Comparison of ENCODE assay signal across 1 cellular context in the genomic region with DNA sequence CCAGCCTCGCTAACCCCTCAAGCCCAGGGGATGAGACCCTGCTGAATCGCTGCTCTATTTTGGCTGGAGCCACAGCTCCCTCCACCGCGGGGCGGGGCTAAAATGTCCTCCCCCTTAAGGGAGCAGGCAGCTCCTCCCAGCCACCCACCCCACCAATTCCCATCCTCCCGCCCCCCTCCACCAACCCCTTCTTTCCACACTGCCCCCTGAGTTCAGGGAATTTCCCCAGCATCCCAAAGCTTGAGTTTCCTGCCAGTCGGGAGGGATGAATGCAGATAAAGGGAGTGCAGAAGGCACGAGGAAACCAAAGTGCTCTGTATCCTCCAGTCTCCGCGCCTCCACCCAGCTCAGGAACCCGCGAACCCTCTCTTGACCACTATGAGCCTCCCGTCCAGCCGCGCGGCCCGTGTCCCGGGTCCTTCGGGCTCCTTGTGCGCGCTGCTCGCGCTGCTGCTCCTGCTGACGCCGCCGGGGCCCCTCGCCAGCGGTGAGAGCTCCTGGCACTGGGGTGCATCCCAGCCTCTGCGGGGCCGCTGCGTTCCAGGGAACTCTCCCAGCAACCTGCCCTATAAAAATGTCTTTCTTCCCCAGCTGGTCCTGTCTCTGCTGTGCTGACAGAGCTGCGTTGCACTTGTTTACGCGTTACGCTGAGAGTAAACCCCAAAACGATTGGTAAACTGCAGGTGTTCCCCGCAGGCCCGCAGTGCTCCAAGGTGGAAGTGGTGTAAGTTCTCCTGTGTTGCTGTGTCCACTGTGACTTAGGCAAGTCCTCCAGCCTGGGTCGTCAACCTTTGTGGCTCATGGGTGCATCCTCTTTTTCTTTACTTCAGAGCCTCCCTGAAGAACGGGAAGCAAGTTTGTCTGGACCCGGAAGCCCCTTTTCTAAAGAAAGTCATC.
A peak's percentile ranks its signal among the peaks of the same experiment; 100 is the strongest.
TF ChIP-seq lines count a peak whose summit lies in the region.

CXCL6 (plus strand) TSS at position 306 of the 897 bp plus-strand sequence; CDS start at position 379, 73 bp downstream.

TF ChIP-seq in HEK293, 187 proteins besides CTCF, POLR2A, EP300 and RAD21 (continued from another document and continues in another):
- TF ChIP-seq ZBTB26 (tag by site-specific recombination; optimal IDR thresholded peaks at IDR 0.05) (peak; percentile 56), ZNF311 (tag by site-specific recombination; IDR thresholded peaks at IDR 0.05; ENCODE audit: borderline replicate concordance) (no peak), ZBTB21 (tag by site-specific recombination; IDR thresholded peaks at IDR 0.05) (no peak), ZNF266 (tag by site-specific recombination; IDR thresholded peaks at IDR 0.05; ENCODE audit: low read depth) (no peak), ZNF274 (IDR thresholded peaks at IDR 0.05; ENCODE audit: low read length) (no peak), ZNF274 (tag by site-specific recombination; IDR thresholded peaks at IDR 0.05; ENCODE audit: borderline replicate concordance) (no peak), ZNF426 (tag by site-specific recombination; IDR thresholded peaks at IDR 0.05) (no peak), SP7 (tag by site-specific recombination; IDR thresholded peaks at IDR 0.05) (no peak), EGR2 (tag by site-specific recombination; IDR thresholded peaks at IDR 0.05; ENCODE audit: low read depth) (no peak), ZBTB17 (tag by site-specific recombination; IDR thresholded peaks at IDR 0.05) (peak; percentile 60), ZIC2 (tag by site-specific recombination; IDR thresholded peaks at IDR 0.05) (peak; percentile 92), ZNF335 (tag by site-specific recombination; conservative IDR thresholded peaks at IDR 0.05) (peak; percentile 47), ZNF600 (tag by site-specific recombination; IDR thresholded peaks at IDR 0.05) (peak; percentile 33; the same call in 1 of the 2 replicates), ZSCAN16 (tag by site-specific recombination; IDR thresholded peaks at IDR 0.05) (no peak), ZNF664 (tag by site-specific recombination; IDR thresholded peaks at IDR 0.05) (no peak), ZBTB49 (tag by site-specific recombination; IDR thresholded peaks at IDR 0.05; ENCODE audit: low read depth) (no peak), FEZF1 (tag by site-specific recombination; IDR thresholded peaks at IDR 0.05) (no peak), ZNF501 (tag by site-specific recombination; IDR thresholded peaks at IDR 0.05) (no peak), ZNF610 (tag by site-specific recombination; IDR thresholded peaks at IDR 0.05; ENCODE audit: borderline replicate concordance) (no peak), ZNF658 (tag by site-specific recombination; IDR thresholded peaks at IDR 0.05) (no peak), ZNF398 (tag by site-specific recombination; IDR thresholded peaks at IDR 0.05) (0 out of 2 replicates have a peak, but pooled peaks have one; percentile 22), TCF7L2 (IDR thresholded peaks at IDR 0.05; ENCODE audit: borderline replicate concordance, low read depth, low read length) (no peak), GLI2 (tag by site-specific recombination; IDR thresholded peaks at IDR 0.05; ENCODE audit: borderline replicate concordance, low read depth) (no peak), ZNF555 (tag by site-specific recombination; conservative IDR thresholded peaks at IDR 0.05) (no peak)
- TF ChIP-seq, protein P1, sequence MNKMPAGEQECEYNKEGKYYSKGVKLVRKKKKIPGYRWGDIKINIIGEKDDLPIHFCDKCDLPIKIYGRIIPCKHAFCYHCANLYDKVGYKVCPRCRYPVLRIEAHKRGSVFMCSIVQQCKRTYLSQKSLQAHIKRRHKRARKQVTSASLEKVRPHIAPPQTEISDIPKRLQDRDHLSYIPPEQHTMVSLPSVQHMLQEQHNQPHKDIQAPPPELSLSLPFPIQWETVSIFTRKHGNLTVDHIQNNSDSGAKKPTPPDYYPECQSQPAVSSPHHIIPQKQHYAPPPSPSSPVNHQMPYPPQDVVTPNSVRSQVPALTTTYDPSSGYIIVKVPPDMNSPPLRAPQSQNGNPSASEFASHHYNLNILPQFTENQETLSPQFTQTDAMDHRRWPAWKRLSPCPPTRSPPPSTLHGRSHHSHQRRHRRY (tag by site-specific recombination; IDR thresholded peaks at IDR 0.05): no peak
- TF ChIP-seq, protein P2, sequence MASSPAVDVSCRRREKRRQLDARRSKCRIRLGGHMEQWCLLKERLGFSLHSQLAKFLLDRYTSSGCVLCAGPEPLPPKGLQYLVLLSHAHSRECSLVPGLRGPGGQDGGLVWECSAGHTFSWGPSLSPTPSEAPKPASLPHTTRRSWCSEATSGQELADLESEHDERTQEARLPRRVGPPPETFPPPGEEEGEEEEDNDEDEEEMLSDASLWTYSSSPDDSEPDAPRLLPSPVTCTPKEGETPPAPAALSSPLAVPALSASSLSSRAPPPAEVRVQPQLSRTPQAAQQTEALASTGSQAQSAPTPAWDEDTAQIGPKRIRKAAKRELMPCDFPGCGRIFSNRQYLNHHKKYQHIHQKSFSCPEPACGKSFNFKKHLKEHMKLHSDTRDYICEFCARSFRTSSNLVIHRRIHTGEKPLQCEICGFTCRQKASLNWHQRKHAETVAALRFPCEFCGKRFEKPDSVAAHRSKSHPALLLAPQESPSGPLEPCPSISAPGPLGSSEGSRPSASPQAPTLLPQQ (tag by site-specific recombination; IDR thresholded peaks at IDR 0.05): no peak
- TF ChIP-seq, protein P3, sequence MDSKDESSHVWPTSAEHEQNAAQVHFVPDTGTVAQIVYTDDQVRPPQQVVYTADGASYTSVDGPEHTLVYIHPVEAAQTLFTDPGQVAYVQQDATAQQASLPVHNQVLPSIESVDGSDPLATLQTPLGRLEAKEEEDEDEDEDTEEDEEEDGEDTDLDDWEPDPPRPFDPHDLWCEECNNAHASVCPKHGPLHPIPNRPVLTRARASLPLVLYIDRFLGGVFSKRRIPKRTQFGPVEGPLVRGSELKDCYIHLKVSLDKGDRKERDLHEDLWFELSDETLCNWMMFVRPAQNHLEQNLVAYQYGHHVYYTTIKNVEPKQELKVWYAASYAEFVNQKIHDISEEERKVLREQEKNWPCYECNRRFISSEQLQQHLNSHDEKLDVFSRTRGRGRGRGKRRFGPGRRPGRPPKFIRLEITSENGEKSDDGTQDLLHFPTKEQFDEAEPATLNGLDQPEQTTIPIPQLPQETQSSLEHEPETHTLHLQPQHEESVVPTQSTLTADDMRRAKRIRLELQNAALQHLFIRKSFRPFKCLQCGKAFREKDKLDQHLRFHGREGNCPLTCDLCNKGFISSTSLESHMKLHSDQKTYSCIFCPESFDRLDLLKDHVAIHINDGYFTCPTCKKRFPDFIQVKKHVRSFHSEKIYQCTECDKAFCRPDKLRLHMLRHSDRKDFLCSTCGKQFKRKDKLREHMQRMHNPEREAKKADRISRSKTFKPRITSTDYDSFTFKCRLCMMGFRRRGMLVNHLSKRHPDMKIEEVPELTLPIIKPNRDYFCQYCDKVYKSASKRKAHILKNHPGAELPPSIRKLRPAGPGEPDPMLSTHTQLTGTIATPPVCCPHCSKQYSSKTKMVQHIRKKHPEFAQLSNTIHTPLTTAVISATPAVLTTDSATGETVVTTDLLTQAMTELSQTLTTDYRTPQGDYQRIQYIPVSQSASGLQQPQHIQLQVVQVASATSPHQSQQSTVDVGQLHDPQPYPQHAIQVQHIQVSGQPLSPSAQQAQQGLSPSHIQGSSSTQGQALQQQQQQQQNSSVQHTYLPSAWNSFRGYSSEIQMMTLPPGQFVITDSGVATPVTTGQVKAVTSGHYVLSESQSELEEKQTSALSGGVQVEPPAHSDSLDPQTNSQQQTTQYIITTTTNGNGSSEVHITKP (tag by site-specific recombination; IDR thresholded peaks at IDR 0.05): no peak
- TF ChIP-seq, protein P4, sequence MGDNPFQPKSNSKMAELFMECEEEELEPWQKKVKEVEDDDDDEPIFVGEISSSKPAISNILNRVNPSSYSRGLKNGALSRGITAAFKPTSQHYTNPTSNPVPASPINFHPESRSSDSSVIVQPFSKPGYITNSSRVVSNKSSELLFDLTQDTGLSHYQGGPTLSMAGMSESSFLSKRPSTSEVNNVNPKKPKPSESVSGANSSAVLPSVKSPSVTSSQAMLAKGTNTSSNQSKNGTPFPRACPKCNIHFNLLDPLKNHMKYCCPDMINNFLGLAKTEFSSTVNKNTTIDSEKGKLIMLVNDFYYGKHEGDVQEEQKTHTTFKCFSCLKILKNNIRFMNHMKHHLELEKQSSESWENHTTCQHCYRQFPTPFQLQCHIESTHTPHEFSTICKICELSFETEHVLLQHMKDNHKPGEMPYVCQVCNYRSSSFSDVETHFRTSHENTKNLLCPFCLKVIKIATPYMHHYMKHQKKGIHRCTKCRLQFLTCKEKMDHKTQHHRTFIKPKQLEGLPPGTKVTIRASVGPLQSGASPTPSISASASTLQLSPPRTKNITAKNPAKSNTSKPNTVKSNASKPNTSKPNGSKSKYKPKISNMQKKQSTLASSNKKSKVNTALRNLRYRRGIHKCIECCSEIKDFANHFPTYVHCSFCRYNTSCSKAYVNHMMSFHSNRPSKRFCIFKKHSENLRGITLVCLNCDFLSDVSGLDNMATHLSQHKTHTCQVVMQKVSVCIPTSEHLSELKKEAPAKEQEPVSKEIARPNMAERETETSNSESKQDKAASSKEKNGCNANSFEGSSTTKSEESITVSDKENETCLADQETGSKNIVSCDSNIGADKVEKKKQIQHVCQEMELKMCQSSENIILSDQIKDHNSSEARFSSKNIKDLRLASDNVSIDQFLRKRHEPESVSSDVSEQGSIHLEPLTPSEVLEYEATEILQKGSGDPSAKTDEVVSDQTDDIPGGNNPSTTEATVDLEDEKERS (tag by site-specific recombination; IDR thresholded peaks at IDR 0.05): no peak
- TF ChIP-seq, protein P5, sequence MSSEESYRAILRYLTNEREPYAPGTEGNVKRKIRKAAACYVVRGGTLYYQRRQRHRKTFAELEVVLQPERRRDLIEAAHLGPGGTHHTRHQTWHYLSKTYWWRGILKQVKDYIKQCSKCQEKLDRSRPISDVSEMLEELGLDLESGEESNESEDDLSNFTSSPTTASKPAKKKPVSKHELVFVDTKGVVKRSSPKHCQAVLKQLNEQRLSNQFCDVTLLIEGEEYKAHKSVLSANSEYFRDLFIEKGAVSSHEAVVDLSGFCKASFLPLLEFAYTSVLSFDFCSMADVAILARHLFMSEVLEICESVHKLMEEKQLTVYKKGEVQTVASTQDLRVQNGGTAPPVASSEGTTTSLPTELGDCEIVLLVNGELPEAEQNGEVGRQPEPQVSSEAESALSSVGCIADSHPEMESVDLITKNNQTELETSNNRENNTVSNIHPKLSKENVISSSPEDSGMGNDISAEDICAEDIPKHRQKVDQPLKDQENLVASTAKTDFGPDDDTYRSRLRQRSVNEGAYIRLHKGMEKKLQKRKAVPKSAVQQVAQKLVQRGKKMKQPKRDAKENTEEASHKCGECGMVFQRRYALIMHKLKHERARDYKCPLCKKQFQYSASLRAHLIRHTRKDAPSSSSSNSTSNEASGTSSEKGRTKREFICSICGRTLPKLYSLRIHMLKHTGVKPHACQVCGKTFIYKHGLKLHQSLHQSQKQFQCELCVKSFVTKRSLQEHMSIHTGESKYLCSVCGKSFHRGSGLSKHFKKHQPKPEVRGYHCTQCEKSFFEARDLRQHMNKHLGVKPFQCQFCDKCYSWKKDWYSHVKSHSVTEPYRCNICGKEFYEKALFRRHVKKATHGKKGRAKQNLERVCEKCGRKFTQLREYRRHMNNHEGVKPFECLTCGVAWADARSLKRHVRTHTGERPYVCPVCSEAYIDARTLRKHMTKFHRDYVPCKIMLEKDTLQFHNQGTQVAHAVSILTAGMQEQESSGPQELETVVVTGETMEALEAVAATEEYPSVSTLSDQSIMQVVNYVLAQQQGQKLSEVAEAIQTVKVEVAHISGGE (tag by site-specific recombination; conservative IDR thresholded peaks at IDR 0.05; ENCODE audit: low read depth): no peak
- TF ChIP-seq, protein P6, sequence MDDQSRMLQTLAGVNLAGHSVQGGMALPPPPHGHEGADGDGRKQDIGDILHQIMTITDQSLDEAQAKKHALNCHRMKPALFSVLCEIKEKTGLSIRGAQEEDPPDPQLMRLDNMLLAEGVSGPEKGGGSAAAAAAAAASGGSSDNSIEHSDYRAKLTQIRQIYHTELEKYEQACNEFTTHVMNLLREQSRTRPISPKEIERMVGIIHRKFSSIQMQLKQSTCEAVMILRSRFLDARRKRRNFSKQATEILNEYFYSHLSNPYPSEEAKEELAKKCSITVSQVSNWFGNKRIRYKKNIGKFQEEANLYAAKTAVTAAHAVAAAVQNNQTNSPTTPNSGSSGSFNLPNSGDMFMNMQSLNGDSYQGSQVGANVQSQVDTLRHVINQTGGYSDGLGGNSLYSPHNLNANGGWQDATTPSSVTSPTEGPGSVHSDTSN (CRISPR knock-in tag; IDR thresholded peaks at IDR 0.05): no peak
